Comparison of ENCODE assay signal across 1 cellular context in genomic region chr2:71548589-71549485, GRCh38.
TF ChIP-seq lines count a peak whose summit lies in the region.

No MANE protein-coding gene starts in this region.

TF ChIP-seq in K562, 482 proteins besides CTCF, POLR2A, EP300 and RAD21 (continued from another document):
- TF ChIP-seq ZNF407 (IDR thresholded peaks at IDR 0.05; ENCODE audit: low read depth): no peak
- no peak for TF ChIP-seq HDAC1 (IDR thresholded peaks at IDR 0.05)
- TF ChIP-seq ZNF124 (CRISPR knock-in tag; IDR thresholded peaks at IDR 0.05): no peak
- peak; percentile 55; the same call in 1 of the 2 replicates for TF ChIP-seq RB1 (IDR thresholded peaks at IDR 0.05; ENCODE audit: low read depth)
- TF ChIP-seq ZNF507 (tag; conservative IDR thresholded peaks at IDR 0.05): no peak
- TF ChIP-seq SMC3 (conservative IDR thresholded peaks at IDR 0.05; ENCODE audit: insufficient read depth, low read depth, low read length): peak; percentile 80
- TF ChIP-seq, protein P1, sequence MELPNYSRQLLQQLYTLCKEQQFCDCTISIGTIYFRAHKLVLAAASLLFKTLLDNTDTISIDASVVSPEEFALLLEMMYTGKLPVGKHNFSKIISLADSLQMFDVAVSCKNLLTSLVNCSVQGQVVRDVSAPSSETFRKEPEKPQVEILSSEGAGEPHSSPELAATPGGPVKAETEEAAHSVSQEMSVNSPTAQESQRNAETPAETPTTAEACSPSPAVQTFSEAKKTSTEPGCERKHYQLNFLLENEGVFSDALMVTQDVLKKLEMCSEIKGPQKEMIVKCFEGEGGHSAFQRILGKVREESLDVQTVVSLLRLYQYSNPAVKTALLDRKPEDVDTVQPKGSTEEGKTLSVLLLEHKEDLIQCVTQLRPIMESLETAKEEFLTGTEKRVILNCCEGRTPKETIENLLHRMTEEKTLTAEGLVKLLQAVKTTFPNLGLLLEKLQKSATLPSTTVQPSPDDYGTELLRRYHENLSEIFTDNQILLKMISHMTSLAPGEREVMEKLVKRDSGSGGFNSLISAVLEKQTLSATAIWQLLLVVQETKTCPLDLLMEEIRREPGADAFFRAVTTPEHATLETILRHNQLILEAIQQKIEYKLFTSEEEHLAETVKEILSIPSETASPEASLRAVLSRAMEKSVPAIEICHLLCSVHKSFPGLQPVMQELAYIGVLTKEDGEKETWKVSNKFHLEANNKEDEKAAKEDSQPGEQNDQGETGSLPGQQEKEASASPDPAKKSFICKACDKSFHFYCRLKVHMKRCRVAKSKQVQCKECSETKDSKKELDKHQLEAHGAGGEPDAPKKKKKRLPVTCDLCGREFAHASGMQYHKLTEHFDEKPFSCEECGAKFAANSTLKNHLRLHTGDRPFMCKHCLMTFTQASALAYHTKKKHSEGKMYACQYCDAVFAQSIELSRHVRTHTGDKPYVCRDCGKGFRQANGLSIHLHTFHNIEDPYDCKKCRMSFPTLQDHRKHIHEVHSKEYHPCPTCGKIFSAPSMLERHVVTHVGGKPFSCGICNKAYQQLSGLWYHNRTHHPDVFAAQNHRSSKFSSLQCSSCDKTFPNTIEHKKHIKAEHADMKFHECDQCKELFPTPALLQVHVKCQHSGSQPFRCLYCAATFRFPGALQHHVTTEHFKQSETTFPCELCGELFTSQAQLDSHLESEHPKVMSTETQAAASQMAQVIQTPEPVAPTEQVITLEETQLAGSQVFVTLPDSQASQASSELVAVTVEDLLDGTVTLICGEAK (IDR thresholded peaks at IDR 0.05): peak; percentile 56
- TF ChIP-seq, protein P1 (CRISPR knock-in tag; IDR thresholded peaks at IDR 0.05): no peak
- TF ChIP-seq RCOR1 (IDR thresholded peaks at IDR 0.05; ENCODE audit: borderline replicate concordance in 1 of 2, low read depth in 2 of 2, low read length in 2 of 2): peak in 1 of 2 experiments; percentile 43; a peak in 1 of 4 replicates
- TF ChIP-seq ADNP (tag; IDR thresholded peaks at IDR 0.05): no peak
- peak; percentile 60; the same call in 1 of the 2 replicates for TF ChIP-seq CBX5 (IDR thresholded peaks at IDR 0.05; ENCODE audit: borderline replicate concordance, low read depth)
- 0 out of 2 replicates have a peak, but pooled peaks have one; percentile 33 for TF ChIP-seq BHLHE40 (IDR thresholded peaks at IDR 0.05; ENCODE audit: low read length)
- TF ChIP-seq MAZ (CRISPR knock-in tag; conservative IDR thresholded peaks at IDR 0.05 in 1 of 2, IDR thresholded peaks at IDR 0.05 in 1 of 2): 0 out of 4 replicates have a peak, but pooled peaks of 1 of the 2 experiments have one; percentile 26
- peak; percentile 13; the same call in 1 of the 2 replicates for TF ChIP-seq NFIC (IDR thresholded peaks at IDR 0.05)
- TF ChIP-seq HCFC1 (IDR thresholded peaks at IDR 0.05; ENCODE audit: low read depth, low read length): 0 out of 2 replicates have a peak, but pooled peaks have one; percentile 25
- TF ChIP-seq POLR2G (IDR thresholded peaks at IDR 0.05; ENCODE audit: low read depth, low read length): no peak
- no peak for TF ChIP-seq NELFE (IDR thresholded peaks at IDR 0.05; ENCODE audit: insufficient read depth, insufficient read length)
- TF ChIP-seq SREBF1 (IDR thresholded peaks at IDR 0.05; ENCODE audit: borderline replicate concordance, low read depth, low read length): no peak
- TF ChIP-seq ZBTB33 (CRISPR knock-in tag; IDR thresholded peaks at IDR 0.05): 0 out of 2 replicates have a peak, but pooled peaks have one; percentile 21
- TF ChIP-seq SMARCA5 (IDR thresholded peaks at IDR 0.05): peak; percentile 94
- no peak for TF ChIP-seq ZNF121 (CRISPR knock-in tag; conservative IDR thresholded peaks at IDR 0.05)
- TF ChIP-seq ZNF41 (CRISPR knock-in tag; conservative IDR thresholded peaks at IDR 0.05): no peak
- TF ChIP-seq ARNT (IDR thresholded peaks at IDR 0.05): peak in 1 of 2 experiments; percentile 73; a peak in 1 of 4 replicates
